Comparison of ENCODE assay signal across 8 cellular contexts in genomic region chr1:21293537-21294265, GRCh38. TPM values are rescaled to one million over a fixed set of nuclear protein-coding genes. Genes with fewer than 3 reads are reported as not detected.
DNase-seq lines count a peak whose midpoint lies in the region; ATAC-seq, FAIRE-seq and TF ChIP-seq lines count a peak whose summit lies in the region.

No MANE protein-coding gene starts in this region.

- peaks cover 0 to 14% of the 10 kb centered on the region in 2 donors for H3K4me1 ChIP-seq in kidney (ENCODE audit: control insufficient read depth in 1 of 2, insufficient read depth in 1 of 2, low read depth in 1 of 2, low read length in 2 of 2)

- TF ChIP-seq CTCF in kidney (IDR thresholded peaks at IDR 0.05; ENCODE audit: borderline replicate concordance, extremely low read depth, insufficient read depth), result no peak

- peak; percentile 58 to 79 (median 64) for DNase-seq in activated CD8-positive, alpha-beta memory T cell treated with anti-CD3 and anti-CD28 coated beads for 48 hours (ENCODE audit: low read depth in 2 of 3, low spot score in 2 of 3)
- DNase-seq in kidney (no peak), NCI-H2107 (lab: John Stamatoyannopoulos, UW) (no peak), KG1 (lab: John Stamatoyannopoulos, UW) (no peak), H7 (no peak)
- peak; percentile 31 to 47 for DNase-seq in stimulated activated CD8-positive, alpha-beta memory T cell treated with anti-CD3 and anti-CD28 coated beads, Interleukin-4, amount 100 ng/mL, for 4 hours (ENCODE audit: low read depth in 2 of 2, low spot score in 1 of 2)

- no peaks in the 10 kb centered on the region for H3K36me3 ChIP-seq in kidney (ENCODE audit: control insufficient read depth in 1 of 2, insufficient read depth in 2 of 2, low read length in 2 of 2)
- H3K36me3 ChIP-seq in H7 (replicated peaks; ENCODE audit: control insufficient read depth, insufficient read depth, low read length), result no peaks in the 10 kb centered on the region

- ATAC-seq in GM19035 (IDR thresholded peaks at IDR 0.05; ENCODE audit: unreplicated experiment) (peak; percentile 18), HG03139 (IDR thresholded peaks at IDR 0.05; ENCODE audit: unreplicated experiment) (peak; percentile 34)

- FAIRE-seq in kidney (lab: Jason Lieb, UNC), result no peak

- no peak overlapping the region for H3K9ac ChIP-seq in kidney (ENCODE audit: low read length in 2 of 2)

- H3K27ac ChIP-seq in kidney (ENCODE audit: low read depth in 2 of 2, low read length in 2 of 2), result peak overlapping the region; percentile 9 to 59

- H3K27me3 ChIP-seq in H7 (ENCODE audit: control insufficient read depth, insufficient read depth, low read length), result no peaks in the 10 kb centered on the region

- H3K4me3 ChIP-seq in kidney (ENCODE audit: low read length in 2 of 2), result no peak overlapping the region
- no peak overlapping the region for H3K4me3 ChIP-seq in H7 (ENCODE audit: insufficient read depth, low read depth, low read length)

- intact Hi-C loops in kidney (cut with DNase I), result no loop called here

- H3K9me3 ChIP-seq in kidney (ENCODE audit: control insufficient read depth in 1 of 2, low read length in 2 of 2), result no peaks in the 10 kb centered on the region

RNA-seq across cellular contexts. Expression of gene ECE1, which starts 3.4 kb away (rescaled TPM):
- total RNA-seq in kidney, result 128 TPM
- polyA plus RNA-seq in kidney (ENCODE audit: insufficient read depth, low read depth, low replicate concordance), result 30.8 TPM
- total RNA-seq in H7 (2014; rRNA removed; shearing (Covaris generic)), result 46.4 and 53.8 TPM in 2 replicates

Comparison
In these comparisons a context has a peak if more than half of its experiments do, and no peak if none do; other contexts are left out.
1. DNase-seq: peak in activated CD8-positive, alpha-beta memory T cell treated with anti-CD3 and anti-CD28 coated beads for 48 hours (3 of 3) and stimulated activated CD8-positive, alpha-beta memory T cell treated with anti-CD3 and anti-CD28 coated beads, Interleukin-4, amount 100 ng/mL, for 4 hours (2 of 2); none in kidney (single experiment), NCI-H2107 (single experiment), KG1 (single experiment) and H7 (single experiment).